In genomic region chr9:92609142-92609500, GRCh38 we compare ENCODE assay signal across 10 cellular contexts.
DNase-seq lines count a peak whose midpoint lies in the region; ATAC-seq, FAIRE-seq and TF ChIP-seq lines count a peak whose summit lies in the region.
"Had no signal": no experiment of that assay in that cellular context is flagged by ENCODE, and none has a peak within 500 bp of the region (broad histone marks: within the 10 kb centered on the region; RNA-seq: fewer than 3 reads in every experiment).

No MANE protein-coding gene starts in this region.

- H3K4me3 ChIP-seq in adipocyte (ENCODE audit: low read length): no peak overlapping the region
- H3K4me3 ChIP-seq in subcutaneous abdominal adipose tissue (ENCODE audit: low read depth in 1 of 5, low read length in 5 of 5): no peak overlapping the region

- H3K4me1 ChIP-seq in adipocyte (ENCODE audit: control insufficient read depth, insufficient read depth, low read length): peaks cover 37% of the 10 kb centered on the region
- H3K4me1 ChIP-seq in subcutaneous abdominal adipose tissue (ENCODE audit: control insufficient read depth in 5 of 5, insufficient read depth in 5 of 5, low read length in 5 of 5): peaks cover 17 to 56% (median 46%) of the 10 kb centered on the region in 5 donors

- DNase-seq in KBM-7: peak; percentile 39
- DNase-seq in adipocyte (ENCODE audit: low read depth): no peak
- peak; percentile 62 for DNase-seq in left kidney (ENCODE audit: low read depth, low spot score)
- DNase-seq in SKM-1 (lab: John Stamatoyannopoulos, UW; ENCODE audit: unreplicated experiment): no peak
- no peak for DNase-seq in GM13976 (ENCODE audit: low spot score)
- no peak for DNase-seq in D721Med (ENCODE audit: insufficient read length, low spot score)
- DNase-seq: NCI-H526 had no signal

- no peak for ATAC-seq in GM21367 (IDR thresholded peaks at IDR 0.05; ENCODE audit: unreplicated experiment)

- H3K9ac ChIP-seq in adipocyte (ENCODE audit: low read length): peak overlapping the region; percentile 3
- H3K9ac ChIP-seq in subcutaneous abdominal adipose tissue (ENCODE audit: low read length in 5 of 5): peak overlapping the region in 3 of 5 donors; percentile 1 to 50 (median 31)

- peaks cover 20% of the 10 kb centered on the region for H3K36me3 ChIP-seq in adipocyte (ENCODE audit: control insufficient read depth, insufficient read depth, low read length, severe bottlenecking)
- H3K36me3 ChIP-seq in subcutaneous abdominal adipose tissue (ENCODE audit: control insufficient read depth in 5 of 5, insufficient read depth in 5 of 5, low read length in 5 of 5): peaks cover 0 to 33% (median 17%) of the 10 kb centered on the region in 5 donors

- FAIRE-seq in D721Med (lab: Jason Lieb, UNC): no peak
- FAIRE-seq: endothelial cell of umbilical vein had no signal

- H3K27me3 ChIP-seq in adipocyte (replicated peaks; ENCODE audit: control insufficient read depth, insufficient read depth, low read length): no peaks in the 10 kb centered on the region
- no peaks in the 10 kb centered on the region for H3K27me3 ChIP-seq in subcutaneous abdominal adipose tissue (ENCODE audit: control insufficient read depth in 5 of 5, insufficient read depth in 4 of 5, low read length in 5 of 5)

- in situ Hi-C loops in KBM-7 (cut with MboI; ENCODE audit: low pct_unique_long_range_greater_than_20kb, low sequenced_read_pairs): loop anchor here (25.0 kb wide), 1 partner anchor 272 kb away; the partner anchor contains the start of genes CENPP and NOL8
- in situ Hi-C loops in GM13976 (cut with MboI; ENCODE audit: low sequenced_read_pairs, unreplicated experiment): no loop called here

- peak overlapping the region; percentile 67 for H3K27ac ChIP-seq in subcutaneous abdominal adipose tissue (ENCODE audit: low read depth, low read length)

- H3K9me3 ChIP-seq in adipocyte (ENCODE audit: control insufficient read depth, low read length): peaks cover 2% of the 10 kb centered on the region
- peaks cover 0 to 4% (median under 1%) of the 10 kb centered on the region in 5 donors for H3K9me3 ChIP-seq in subcutaneous abdominal adipose tissue (ENCODE audit: control insufficient read depth in 5 of 5, low read length in 5 of 5)

- TF ChIP-seq CTCF in GM13976 (IDR thresholded peaks at IDR 0.05; ENCODE audit: borderline replicate concordance, control extremely low read depth, extremely low read depth, insufficient read depth, missing control alignments) (no peak), D721Med (IDR thresholded peaks at IDR 0.05; ENCODE audit: insufficient read depth, missing control alignments) (no peak)

Comparison
In these comparisons a context has a peak if more than half of its experiments do, and no peak if none do; other contexts are left out.
1. DNase-seq: peak in KBM-7 (single experiment) and left kidney (single experiment); none in adipocyte (single experiment), SKM-1 (single experiment), GM13976 (single experiment) and D721Med (single experiment).